ENCODE assay signal across 8 cellular contexts in the genomic region with DNA sequence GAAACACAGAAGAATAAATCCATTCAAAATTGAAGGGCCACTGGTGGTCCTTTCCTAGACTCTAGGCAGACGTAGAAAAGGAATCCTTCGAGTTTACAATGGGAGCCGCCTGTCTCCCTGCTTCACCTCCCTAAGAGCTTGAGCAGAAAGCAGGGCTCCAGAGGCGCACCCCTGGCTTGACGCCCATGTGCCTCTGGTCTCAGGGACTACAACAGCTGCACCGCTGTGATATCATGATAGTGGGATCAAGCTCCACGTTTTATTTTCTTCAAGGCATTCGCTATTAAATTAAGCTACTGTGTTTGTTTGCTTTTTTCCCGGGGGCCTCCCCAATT. TPM values are rescaled to one million over a fixed set of nuclear protein-coding genes. Genes with fewer than 3 reads are reported as not detected.
DNase-seq lines count a peak whose midpoint lies in the region; ATAC-seq and TF ChIP-seq lines count a peak whose summit lies in the region.

No MANE protein-coding gene starts in this region.

- in situ Hi-C loops in astrocyte of the cerebellum (cut with HindIII; ENCODE audit: low sequenced_read_pairs) = no loop called here

- H3K4me1 ChIP-seq in lower lobe of right lung (peaks cover 27% of the 10 kb centered on the region), upper lobe of right lung (peaks cover 32% of the 10 kb centered on the region)

- TF ChIP-seq CTCF in astrocyte of the cerebellum (IDR thresholded peaks at IDR 0.05; ENCODE audit: low read depth, low read length, missing control alignments) (no peak), lower lobe of right lung (IDR thresholded peaks at IDR 0.05) (no peak), upper lobe of right lung (IDR thresholded peaks at IDR 0.05) (no peak), GM10266 (IDR thresholded peaks at IDR 0.05; ENCODE audit: control insufficient read depth, insufficient read depth, low read depth, missing control alignments) (no peak)

- H3K9me3 ChIP-seq in lower lobe of right lung = no peaks in the 10 kb centered on the region
- no peaks in the 10 kb centered on the region for H3K9me3 ChIP-seq in upper lobe of right lung

- H3K27me3 Mint-ChIP-seq in activated naive CD4-positive, alpha-beta T cell treated with anti-CD3 and anti-CD28 coated beads, Interleukin-2, amount 50 U/mL, for 24 hours = no peaks in the 10 kb centered on the region

- peak overlapping the region; percentile 91 for H3K4me3 Mint-ChIP-seq in activated naive CD4-positive, alpha-beta T cell treated with anti-CD3 and anti-CD28 coated beads, Interleukin-2, amount 50 U/mL, for 24 hours

- peaks cover 18% of the 10 kb centered on the region for H3K36me3 Mint-ChIP-seq in activated naive CD4-positive, alpha-beta T cell treated with anti-CD3 and anti-CD28 coated beads, Interleukin-2, amount 50 U/mL, for 24 hours

- peak overlapping the region; percentile 89 for H3K4me3 ChIP-seq in astrocyte of the cerebellum (ENCODE audit: low read depth, low read length)
- H3K4me3 ChIP-seq in lower lobe of right lung = peak overlapping the region; percentile 93
- H3K4me3 ChIP-seq in upper lobe of right lung = peak overlapping the region; percentile 94

- ATAC-seq in lower lobe of right lung (no peak), upper lobe of right lung (no peak), HG02885 (IDR thresholded peaks at IDR 0.05; ENCODE audit: poor library complexity, unreplicated experiment) (no peak)

- H3K27ac ChIP-seq in lower lobe of right lung (peak overlapping the region; percentile 93), upper lobe of right lung (peak overlapping the region; percentile 88)

- H3K27me3 ChIP-seq in lower lobe of right lung (ENCODE audit: low read depth) (no peaks in the 10 kb centered on the region), upper lobe of right lung (no peaks in the 10 kb centered on the region)

- no peaks in the 10 kb centered on the region for H3K9me3 Mint-ChIP-seq in activated naive CD4-positive, alpha-beta T cell treated with anti-CD3 and anti-CD28 coated beads, Interleukin-2, amount 50 U/mL, for 24 hours

- no peak for DNase-seq in activated naive CD4-positive, alpha-beta T cell (lab: John Stamatoyannopoulos, UW)
- DNase-seq in astrocyte of the cerebellum (ENCODE audit: low read depth) = no peak
- DNase-seq in lower lobe of right lung = no peak
- no peak for DNase-seq in upper lobe of right lung
- DNase-seq in GM10266 (ENCODE audit: extremely low spot score) = no peak
- DNase-seq in NCI-H2171 (lab: John Stamatoyannopoulos, UW) = no peak

- intact Hi-C loops in lower lobe of right lung (cut with DNase I) = no loop called here
- intact Hi-C loops in upper lobe of right lung (cut with DNase I) = no loop called here

- peak overlapping the region; percentile 72 for H3K27ac Mint-ChIP-seq in activated naive CD4-positive, alpha-beta T cell treated with anti-CD3 and anti-CD28 coated beads, Interleukin-2, amount 50 U/mL, for 24 hours

- H3K4me1 Mint-ChIP-seq in activated naive CD4-positive, alpha-beta T cell treated with anti-CD3 and anti-CD28 coated beads, Interleukin-2, amount 50 U/mL, for 24 hours = peaks cover 38% of the 10 kb centered on the region

- H3K36me3 ChIP-seq in lower lobe of right lung = peaks cover 48% of the 10 kb centered on the region
- H3K36me3 ChIP-seq in upper lobe of right lung = peaks cover 46% of the 10 kb centered on the region

RNA-seq across cellular contexts. Expression of gene C1orf122, which starts 0.4 kb away (rescaled TPM):
- total RNA-seq in lower lobe of right lung (22.8 TPM), upper lobe of right lung (29.7 TPM)

RNA-seq across cellular contexts. Expression of gene YRDC, which starts 0.8 kb away (rescaled TPM):
- total RNA-seq in lower lobe of right lung (11.2 TPM), upper lobe of right lung (14.8 TPM)

RNA-seq across cellular contexts. Expression of gene MANEAL, which starts 13.5 kb away (rescaled TPM):
- total RNA-seq in lower lobe of right lung (4.9 TPM), upper lobe of right lung (6.9 TPM)

RNA-seq across cellular contexts. Expression of gene EPHA10, which starts 42.3 kb away (rescaled TPM):
- total RNA-seq in lower lobe of right lung = 0.53 TPM
- 1.4 TPM for total RNA-seq in upper lobe of right lung

RNA-seq across cellular contexts. Expression of gene MTF1, which starts 52.2 kb away (rescaled TPM):
- total RNA-seq in lower lobe of right lung = 30.3 TPM
- 26.3 TPM for total RNA-seq in upper lobe of right lung
